In the genomic region with DNA sequence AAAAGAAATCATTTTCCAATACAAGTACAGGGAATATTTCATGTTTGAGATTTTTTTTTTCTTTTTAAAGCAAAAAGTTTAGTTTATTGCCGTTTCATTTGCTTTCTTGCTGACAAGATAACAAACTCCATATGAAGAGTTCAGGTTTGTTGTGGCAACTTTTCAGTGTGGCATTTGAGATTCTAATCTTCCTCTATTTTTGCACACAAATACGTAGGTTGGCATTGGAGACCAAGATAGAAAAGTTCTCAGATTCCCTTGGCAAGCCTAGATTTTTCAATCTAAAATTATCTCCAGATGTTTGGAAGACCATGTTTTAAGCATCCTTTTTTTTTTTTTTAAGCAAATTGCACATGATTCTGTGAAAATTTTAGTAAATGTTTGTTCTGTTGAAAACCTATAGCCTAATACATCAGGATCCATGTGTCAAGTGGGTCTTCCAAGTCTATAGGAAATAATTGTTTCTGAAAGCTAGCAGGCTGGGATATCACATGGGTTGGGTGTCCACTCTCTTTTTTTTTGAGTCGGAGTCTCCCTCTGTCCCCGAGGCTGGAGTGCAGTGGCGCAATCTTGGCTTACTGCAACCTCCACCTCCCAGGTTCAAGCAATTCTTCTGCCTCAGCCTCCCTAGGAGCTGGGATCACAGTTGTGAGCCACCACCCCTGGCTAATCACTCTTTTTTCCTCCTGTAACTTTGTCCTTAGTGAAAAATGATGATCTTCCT, we compare ENCODE assay signal across 15 cellular contexts. TPM values are rescaled to one million over a fixed set of nuclear protein-coding genes. Genes with fewer than 3 reads are reported as not detected.
DNase-seq lines count a peak whose midpoint lies in the region; ATAC-seq and TF ChIP-seq lines count a peak whose summit lies in the region.
"Had no signal": no experiment of that assay in that cellular context is flagged by ENCODE, and none has a peak within 500 bp of the region (broad histone marks: within the 10 kb centered on the region; RNA-seq: fewer than 3 reads in every experiment).

No MANE protein-coding gene starts in this region.

- H3K9me3 ChIP-seq in psoas muscle, result no peaks in the 10 kb centered on the region
- H3K9me3 ChIP-seq: upper lobe of left lung had no signal

- no peaks in the 10 kb centered on the region for H3K36me3 Mint-ChIP-seq in activated CD4-positive, alpha-beta memory T cell treated with anti-CD3 and anti-CD28 coated beads, Interleukin-2, amount 10 ng/mL, durations not matched to agents 7 days and 5 days (ENCODE audit: low read depth)
- peaks cover 3% of the 10 kb centered on the region for H3K36me3 Mint-ChIP-seq in activated CD4-positive, alpha-beta memory T cell treated with anti-CD3 and anti-CD28 coated beads for 36 hours

- ATAC-seq in SK-N-SH treated with all-trans-retinoic acid at 6 μM for 48 hours (peak; percentile 32), psoas muscle (no peak), GM18873 (IDR thresholded peaks at IDR 0.05; ENCODE audit: low FRiP score, unreplicated experiment) (no peak), HG02981 (IDR thresholded peaks at IDR 0.05; ENCODE audit: unreplicated experiment) (no peak)
- ATAC-seq: activated CD8-positive, alpha-beta T cell treated with anti-CD3 and anti-CD28 coated beads, Interleukin-2, amount 10 ng/mL, durations not matched to agents 7 days and 5 days had no signal

- no peaks in the 10 kb centered on the region for H3K36me3 ChIP-seq in psoas muscle (ENCODE audit: insufficient read depth in 1 of 2, low read depth in 1 of 2)
- H3K36me3 ChIP-seq: upper lobe of left lung had no signal

- H3K27me3 ChIP-seq in psoas muscle (ENCODE audit: insufficient read depth in 3 of 3, low read length in 2 of 3), result no peaks in the 10 kb centered on the region
- H3K27me3 ChIP-seq: upper lobe of left lung had no signal

- peak overlapping the region; percentile 13 for H3K4me3 Mint-ChIP-seq in activated CD4-positive, alpha-beta memory T cell treated with anti-CD3 and anti-CD28 coated beads, Interleukin-2, amount 10 ng/mL, durations not matched to agents 7 days and 5 days
- no peak overlapping the region for H3K4me3 Mint-ChIP-seq in activated CD4-positive, alpha-beta memory T cell treated with anti-CD3 and anti-CD28 coated beads for 36 hours
- H3K4me3 Mint-ChIP-seq: activated CD8-positive, alpha-beta T cell treated with anti-CD3 and anti-CD28 coated beads, Interleukin-2, amount 10 ng/mL, durations not matched to agents 7 days and 5 days had no signal

- TF ChIP-seq CTCF in psoas muscle (IDR thresholded peaks at IDR 0.05), result no peak

- H3K9me3 Mint-ChIP-seq in activated CD4-positive, alpha-beta memory T cell treated with anti-CD3 and anti-CD28 coated beads, Interleukin-2, amount 10 ng/mL, durations not matched to agents 7 days and 5 days, result no peaks in the 10 kb centered on the region
- H3K9me3 Mint-ChIP-seq in activated CD4-positive, alpha-beta memory T cell treated with anti-CD3 and anti-CD28 coated beads for 36 hours, result no peaks in the 10 kb centered on the region

- no peak overlapping the region for H3K4me3 ChIP-seq in psoas muscle
- H3K4me3 ChIP-seq: upper lobe of left lung had no signal

- H3K27ac ChIP-seq in psoas muscle, result peak overlapping the region; percentile 100
- H3K27ac ChIP-seq: 22Rv1 had no signal

- intact Hi-C loops in activated CD4-positive, alpha-beta memory T cell treated with anti-CD3 and anti-CD28 coated beads for 36 hours (cut with micrococcal nuclease), result no loop called here
- intact Hi-C loops in psoas muscle (cut with DNase I), result loop anchor here in 1 of 2 donors (5.0 kb wide), 1 partner anchor 75 kb away; no protein-coding TSS in a partner anchor

- POLR2A ChIA-PET in activated CD4-positive, alpha-beta memory T cell treated with anti-CD3 and anti-CD28 coated beads, Interleukin-2, amount 10 ng/mL, durations not matched to agents 7 days and 5 days (lab: Charles Lee), result interaction anchor here (0.7 kb wide), 1 partner anchor 13 kb away, joined by 4 read pairs; no protein-coding TSS in a partner anchor
- POLR2A ChIA-PET in activated CD4-positive, alpha-beta memory T cell treated with anti-CD3 and anti-CD28 coated beads for 36 hours (lab: Charles Lee), result no interaction called here

- DNase-seq in activated CD4-positive, alpha-beta memory T cell treated with anti-CD3 and anti-CD28 coated beads, Interleukin-2, amount 10 ng/mL, durations not matched to agents 7 days and 5 days, result no peak
- no peak for DNase-seq in activated CD4-positive, alpha-beta memory T cell treated with anti-CD3 and anti-CD28 coated beads for 36 hours
- DNase-seq in fibroblast of peridontal ligament (ENCODE audit: extremely low read depth), result peak; percentile 85
- DNase-seq in psoas muscle, result no peak
- no peak for DNase-seq in stimulated activated CD4-positive, alpha-beta T cell treated with anti-CD3 and anti-CD28 coated beads, Interleukin-1b, Interleukin-23, amount 100 ng/mL, for 48 hours
- DNase-seq: activated CD8-positive, alpha-beta T cell treated with anti-CD3 and anti-CD28 coated beads, Interleukin-2, amount 10 ng/mL, durations not matched to agents 7 days and 5 days; activated naive CD4-positive, alpha-beta T cell treated with Interleukin-2 at 50 U/mL for 16 hours; GF-D8; islet precursor cell; SIG-M5; upper lobe of left lung had no signal

- no peak overlapping the region for H3K27ac Mint-ChIP-seq in activated CD4-positive, alpha-beta memory T cell treated with anti-CD3 and anti-CD28 coated beads, Interleukin-2, amount 10 ng/mL, durations not matched to agents 7 days and 5 days
- H3K27ac Mint-ChIP-seq in activated CD4-positive, alpha-beta memory T cell treated with anti-CD3 and anti-CD28 coated beads for 36 hours, result no peak overlapping the region
- H3K27ac Mint-ChIP-seq: activated CD8-positive, alpha-beta T cell treated with anti-CD3 and anti-CD28 coated beads, Interleukin-2, amount 10 ng/mL, durations not matched to agents 7 days and 5 days had no signal

- CTCF ChIA-PET in activated CD4-positive, alpha-beta memory T cell treated with anti-CD3 and anti-CD28 coated beads, Interleukin-2, amount 10 ng/mL, durations not matched to agents 7 days and 5 days (lab: Charles Lee), result no interaction called here
- CTCF ChIA-PET in activated CD4-positive, alpha-beta memory T cell treated with anti-CD3 and anti-CD28 coated beads for 36 hours (lab: Charles Lee), result interaction anchor here (0.9 kb wide), 1 partner anchor 79 kb away, joined by 4 read pairs; no protein-coding TSS in a partner anchor

- peaks cover 24% of the 10 kb centered on the region for H3K4me1 Mint-ChIP-seq in activated CD4-positive, alpha-beta memory T cell treated with anti-CD3 and anti-CD28 coated beads, Interleukin-2, amount 10 ng/mL, durations not matched to agents 7 days and 5 days
- H3K4me1 Mint-ChIP-seq in activated CD4-positive, alpha-beta memory T cell treated with anti-CD3 and anti-CD28 coated beads for 36 hours (ENCODE audit: low read depth), result peaks cover 45% of the 10 kb centered on the region

- H3K4me1 ChIP-seq in psoas muscle, result peaks cover 60% of the 10 kb centered on the region

- WGBS in psoas muscle, 3 donors, result 16 to 34% (median 19%) methylated on average over 5 of the region's 5 CpGs

- H3K27me3 Mint-ChIP-seq in activated CD4-positive, alpha-beta memory T cell treated with anti-CD3 and anti-CD28 coated beads, Interleukin-2, amount 10 ng/mL, durations not matched to agents 7 days and 5 days, result no peaks in the 10 kb centered on the region
- H3K27me3 Mint-ChIP-seq in activated CD4-positive, alpha-beta memory T cell treated with anti-CD3 and anti-CD28 coated beads for 36 hours, result no peaks in the 10 kb centered on the region

TF ChIP-seq in SK-N-SH treated with all-trans-retinoic acid at 6 μM for 48 hours, 23 proteins besides CTCF, POLR2A, EP300 and RAD21 (continues in another document):
- TF ChIP-seq, protein P1, sequence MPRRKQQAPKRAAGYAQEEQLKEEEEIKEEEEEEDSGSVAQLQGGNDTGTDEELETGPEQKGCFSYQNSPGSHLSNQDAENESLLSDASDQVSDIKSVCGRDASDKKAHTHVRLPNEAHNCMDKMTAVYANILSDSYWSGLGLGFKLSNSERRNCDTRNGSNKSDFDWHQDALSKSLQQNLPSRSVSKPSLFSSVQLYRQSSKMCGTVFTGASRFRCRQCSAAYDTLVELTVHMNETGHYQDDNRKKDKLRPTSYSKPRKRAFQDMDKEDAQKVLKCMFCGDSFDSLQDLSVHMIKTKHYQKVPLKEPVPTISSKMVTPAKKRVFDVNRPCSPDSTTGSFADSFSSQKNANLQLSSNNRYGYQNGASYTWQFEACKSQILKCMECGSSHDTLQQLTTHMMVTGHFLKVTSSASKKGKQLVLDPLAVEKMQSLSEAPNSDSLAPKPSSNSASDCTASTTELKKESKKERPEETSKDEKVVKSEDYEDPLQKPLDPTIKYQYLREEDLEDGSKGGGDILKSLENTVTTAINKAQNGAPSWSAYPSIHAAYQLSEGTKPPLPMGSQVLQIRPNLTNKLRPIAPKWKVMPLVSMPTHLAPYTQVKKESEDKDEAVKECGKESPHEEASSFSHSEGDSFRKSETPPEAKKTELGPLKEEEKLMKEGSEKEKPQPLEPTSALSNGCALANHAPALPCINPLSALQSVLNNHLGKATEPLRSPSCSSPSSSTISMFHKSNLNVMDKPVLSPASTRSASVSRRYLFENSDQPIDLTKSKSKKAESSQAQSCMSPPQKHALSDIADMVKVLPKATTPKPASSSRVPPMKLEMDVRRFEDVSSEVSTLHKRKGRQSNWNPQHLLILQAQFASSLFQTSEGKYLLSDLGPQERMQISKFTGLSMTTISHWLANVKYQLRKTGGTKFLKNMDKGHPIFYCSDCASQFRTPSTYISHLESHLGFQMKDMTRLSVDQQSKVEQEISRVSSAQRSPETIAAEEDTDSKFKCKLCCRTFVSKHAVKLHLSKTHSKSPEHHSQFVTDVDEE (CRISPR knock-in tag; IDR thresholded peaks at IDR 0.05), result no peak
- no peak for TF ChIP-seq PATZ1 (CRISPR knock-in tag; IDR thresholded peaks at IDR 0.05; ENCODE audit: borderline replicate concordance)

RNA-seq across cellular contexts. Expression of gene GARRE1, which starts 2.6 kb away (rescaled TPM):
- 10 to 100 TPM; 14.3 to 14.4 TPM for total RNA-seq in activated CD4-positive, alpha-beta memory T cell treated with anti-CD3 and anti-CD28 coated beads, Interleukin-2, amount 10 ng/mL, durations not matched to agents 7 days and 5 days
- 10 to 100 TPM; 11.7 to 11.9 TPM for total RNA-seq in activated CD4-positive, alpha-beta memory T cell treated with anti-CD3 and anti-CD28 coated beads for 36 hours
- total RNA-seq in psoas muscle, result 10 to 100 TPM; 16.4 to 22.8 (median 17.8) TPM
- 10 to 100 TPM in 1 of 3 donors, 1 to 10 TPM in 2; 4.8 to 13.8 (median 6.2) TPM for polyA plus RNA-seq in psoas muscle
